In the genomic region with DNA sequence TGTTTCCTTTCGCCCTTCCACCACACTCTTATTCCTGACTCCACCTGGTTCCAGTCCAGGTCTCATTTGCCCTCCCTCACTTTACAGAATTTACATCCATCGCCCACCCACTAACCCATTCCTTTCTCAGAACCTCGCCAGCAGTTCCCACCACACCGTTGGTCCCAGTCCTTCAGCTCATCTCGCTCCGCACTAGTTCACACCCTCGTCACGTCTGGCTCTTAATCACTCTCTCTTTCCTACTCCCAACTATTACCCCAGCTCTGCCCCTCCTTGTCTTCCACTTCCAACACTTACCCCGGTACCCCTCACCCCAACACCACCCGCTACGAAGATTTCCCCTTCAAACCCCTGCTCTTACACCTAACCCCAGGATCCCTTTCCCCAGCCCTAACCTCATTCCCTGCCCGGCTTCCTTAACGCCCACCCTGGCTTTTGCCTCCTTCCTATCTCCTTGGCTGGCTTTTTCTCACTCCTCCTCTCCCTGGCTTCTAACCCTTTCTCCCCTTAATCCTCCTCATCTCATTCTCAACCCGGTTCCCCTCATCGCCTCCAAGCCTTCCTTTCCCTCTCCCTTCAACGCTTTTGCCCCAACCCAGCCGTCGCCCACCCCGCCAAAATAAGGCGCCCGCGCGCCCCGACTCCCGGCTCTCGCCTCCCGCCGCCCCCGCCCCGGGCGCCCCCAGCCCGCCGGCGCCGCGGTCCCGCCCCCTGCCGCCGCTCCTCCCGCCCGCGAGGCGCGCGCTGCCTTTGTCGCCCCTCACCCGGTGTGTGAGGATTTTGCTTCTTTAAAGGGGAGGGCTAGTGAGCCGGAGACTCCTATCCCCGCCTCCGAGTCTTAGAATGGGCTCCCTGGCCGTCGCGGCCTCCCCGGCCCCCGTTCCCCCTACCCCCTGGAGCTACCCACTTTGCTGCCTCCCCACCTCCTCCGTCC, we compare ENCODE assay signal across 8 cellular contexts. TPM values are rescaled to one million over a fixed set of nuclear protein-coding genes. Genes with fewer than 3 reads are reported as not detected.
DNase-seq lines count a peak whose midpoint lies in the region; ATAC-seq and TF ChIP-seq lines count a peak whose summit lies in the region.

No MANE protein-coding gene starts in this region.

- no peaks in the 10 kb centered on the region for H3K27me3 ChIP-seq in ectodermal cell (ENCODE audit: control insufficient read depth, insufficient read depth, low read length, poor library complexity, severe bottlenecking)

- H3K36me3 ChIP-seq in OCI-LY7 (ENCODE audit: insufficient read depth, low read length) = peaks cover 13% of the 10 kb centered on the region
- H3K36me3 ChIP-seq in ectodermal cell (ENCODE audit: control insufficient read depth, insufficient read depth, low read length) = no peaks in the 10 kb centered on the region
- no peaks in the 10 kb centered on the region for H3K36me3 ChIP-seq in mucosa of descending colon (ENCODE audit: low read depth)

- H2AFZ ChIP-seq in OCI-LY7 (ENCODE audit: low read length) = peak overlapping the region; percentile 86

- peak overlapping the region; percentile 79 for H3K4me3 ChIP-seq in AG04449 (ENCODE audit: low read depth, low read length)
- peak overlapping the region; percentile 88 for H3K4me3 ChIP-seq in OCI-LY7 (ENCODE audit: low read depth, low read length, poor library complexity, severe bottlenecking)
- H3K4me3 ChIP-seq in ectodermal cell (ENCODE audit: insufficient read depth, low read depth, low read length) = peak overlapping the region; percentile 64
- H3K4me3 ChIP-seq in mucosa of descending colon = peak overlapping the region; percentile 51

- ATAC-seq in GM18511 (IDR thresholded peaks at IDR 0.05; ENCODE audit: unreplicated experiment) = peak; percentile 35
- peak; percentile 14 for ATAC-seq in HG03064 (IDR thresholded peaks at IDR 0.05; ENCODE audit: low read depth, unreplicated experiment)
- ATAC-seq in mucosa of descending colon = peak; percentile 54

- no peaks in the 10 kb centered on the region for H3K9me2 ChIP-seq in OCI-LY7 (ENCODE audit: insufficient read depth, low read length)

- peaks cover 29% of the 10 kb centered on the region for H3K4me1 ChIP-seq in OCI-LY7 (ENCODE audit: insufficient read depth, low read length, poor library complexity, severe bottlenecking)
- H3K4me1 ChIP-seq in ectodermal cell (ENCODE audit: control insufficient read depth, insufficient read depth, low read length) = no peaks in the 10 kb centered on the region
- H3K4me1 ChIP-seq in mucosa of descending colon (ENCODE audit: low read depth) = peaks cover 7% of the 10 kb centered on the region

- H3K79me2 ChIP-seq in OCI-LY7 (ENCODE audit: insufficient read depth, low read depth, low read length) = peaks cover 23% of the 10 kb centered on the region; the same call in 1 of the 2 replicates

- H3K9me3 ChIP-seq in OCI-LY7 (ENCODE audit: low read length) (no peaks in the 10 kb centered on the region), ectodermal cell (ENCODE audit: control insufficient read depth, low read length) (no peaks in the 10 kb centered on the region), mucosa of descending colon (no peaks in the 10 kb centered on the region)

- CTCF ChIA-PET in AG04449 (lab: Yijun Ruan, JAX) = interaction anchor here (0.9 to 3.8 kb wide), 7 partner anchors 15 to 150 kb away, joined by 3 to 17 read pairs (median 5); a partner anchor contains a TSS
- CTCF ChIA-PET in OCI-LY7 (lab: Charles Lee; ENCODE audit: unreplicated experiment) = interaction anchor here (0.5 to 1.2 kb wide), 8 partner anchors 27 to 1182 kb away, joined by 3 to 11 read pairs (median 3); a partner anchor contains a TSS

- peak overlapping the region; percentile 79 for H3K4me2 ChIP-seq in OCI-LY7 (ENCODE audit: low read length)

- POLR2A ChIA-PET in AG04449 (lab: Yijun Ruan, JAX) = no interaction called here
- POLR2A ChIA-PET in OCI-LY7 (lab: Charles Lee) = interaction anchor here (0.7 to 2.2 kb wide), 9 partner anchors 10 to 276 kb away, joined by 3 to 15 read pairs (median 3); a partner anchor contains a TSS

- H3K27ac ChIP-seq in OCI-LY7 (ENCODE audit: low read depth, low read length, poor library complexity, severe bottlenecking) (peak overlapping the region; percentile 83), ectodermal cell (ENCODE audit: insufficient read depth, low read depth, low read length, poor library complexity, severe bottlenecking) (peak overlapping the region; percentile 56)

- no peaks in the 10 kb centered on the region for H4K20me1 ChIP-seq in OCI-LY7 (ENCODE audit: insufficient read depth, low read length)

- no TSS peak for BruUV-seq in OCI-LY7 (replicated peaks; lab: Mats Ljungman, UMichigan)

- intact Hi-C loops in OCI-LY7 (cut with micrococcal nuclease; ENCODE audit: unreplicated experiment) (loop anchor here (1.0 kb wide), 1 partner anchor 107 kb away; a partner anchor contains a TSS), mucosa of descending colon (cut with DNase I, micrococcal nuclease) (no loop called here)

- no peak for TF ChIP-seq CTCF in AG04449 (IDR thresholded peaks at IDR 0.05; ENCODE audit: insufficient read depth, low read length, missing control alignments)
- TF ChIP-seq CTCF in OCI-LY7 (conservative IDR thresholded peaks at IDR 0.05; ENCODE audit: low read length) = no peak
- no peak for TF ChIP-seq CTCF in mucosa of descending colon (IDR thresholded peaks at IDR 0.05)

- 0 to 1% methylated on average over 54 to 55 of the region's 56 CpGs for WGBS in ectodermal cell, 2 experiments

- DNase-seq in AG04449 (ENCODE audit: low read depth, low spot score) = no peak
- DNase-seq in OCI-LY7 (ENCODE audit: low spot score) = no peak
- DNase-seq in mucosa of descending colon = peak in 2 of 3 donors; percentile 4 to 26
- no peak for DNase-seq in glomerular visceral epithelial cell (ENCODE audit: extremely low spot score)
- DNase-seq in KG1 (lab: John Stamatoyannopoulos, UW) = no peak

RNA-seq across cellular contexts. Expression of a gene that starts 0.5 kb away (rescaled TPM):
- total RNA-seq in OCI-LY7 (2014; rRNA removed; shearing (Covaris generic)) = 7.4 and 9.0 TPM in 2 replicates
- total RNA-seq in OCI-LY7 (2022) (17.8 and 21.4 TPM in 2 replicates), mucosa of descending colon (1 to 10 TPM; 2.8 to 3.7 (median 3.2) TPM)
- 54.8 TPM for polyA plus RNA-seq in ectodermal cell (2013, experiment 1 of 4)
- 75.4 TPM for polyA plus RNA-seq in ectodermal cell (2013, experiment 2 of 4)
- polyA plus RNA-seq in ectodermal cell (2013, experiment 3 of 4) = 33.9 TPM
- 42.3 TPM for polyA plus RNA-seq in ectodermal cell (2013, experiment 4 of 4)

RNA-seq across cellular contexts. Expression of a gene that starts 26.3 kb away (rescaled TPM):
- total RNA-seq in OCI-LY7 (2014; rRNA removed; shearing (Covaris generic)) = 27.7 and 30.7 TPM in 2 replicates
- total RNA-seq in OCI-LY7 (2022) (33.2 and 35.2 TPM in 2 replicates), mucosa of descending colon (10 to 100 TPM; 15.5 to 21.2 (median 18.6) TPM)
- 37.6 TPM for polyA plus RNA-seq in ectodermal cell (2013, experiment 1 of 4)
- polyA plus RNA-seq in ectodermal cell (2013, experiment 2 of 4) = 36.0 TPM
- polyA plus RNA-seq in ectodermal cell (2013, experiment 3 of 4) = 28.5 TPM
- 28.1 TPM for polyA plus RNA-seq in ectodermal cell (2013, experiment 4 of 4)

RNA-seq across cellular contexts. Expression of a gene that starts 26.7 kb away (rescaled TPM):
- 36.1 and 41.9 TPM in 2 replicates for total RNA-seq in OCI-LY7 (2014; rRNA removed; shearing (Covaris generic))
- total RNA-seq in OCI-LY7 (2022) = 43.7 and 54.5 TPM in 2 replicates
- 45.8 TPM for polyA plus RNA-seq in ectodermal cell (2013, experiment 1 of 4)
- polyA plus RNA-seq in ectodermal cell (2013, experiment 2 of 4) = 39.9 TPM
- 28.7 TPM for polyA plus RNA-seq in ectodermal cell (2013, experiment 3 of 4)
- polyA plus RNA-seq in ectodermal cell (2013, experiment 4 of 4) = 34.4 TPM
- 10 to 100 TPM in 2 of 3 donors, 1 to 10 TPM in 1; 7.5 to 10.5 (median 10.2) TPM for total RNA-seq in mucosa of descending colon

RNA-seq across cellular contexts. Expression of a gene that starts 47.0 kb away (rescaled TPM):
- 229 and 319 TPM in 2 replicates for total RNA-seq in OCI-LY7 (2014; rRNA removed; shearing (Covaris generic))
- total RNA-seq in OCI-LY7 (2022) (244 and 303 TPM in 2 replicates), mucosa of descending colon (10 to 100 TPM; 51.2 to 69.1 (median 60.0) TPM)
- 14.6 TPM for polyA plus RNA-seq in ectodermal cell (2013, experiment 1 of 4)
- polyA plus RNA-seq in ectodermal cell (2013, experiment 2 of 4) = 11.2 TPM
- polyA plus RNA-seq in ectodermal cell (2013, experiment 3 of 4) = 11.7 TPM
- polyA plus RNA-seq in ectodermal cell (2013, experiment 4 of 4) = 11.9 TPM

Comparison
In these comparisons a context has a peak if more than half of its experiments do, and no peak if none do; other contexts are left out.
1. DNase-seq: peak in mucosa of descending colon (2 of 3); none in AG04449 (single experiment), OCI-LY7 (single experiment), glomerular visceral epithelial cell (single experiment) and KG1 (single experiment).
2. Peak in every context shown above with its lines, with median percentiles within 50 percentile points of each other: H3K4me3 ChIP-seq and ATAC-seq.